In genomic region chr1:211675230-211676105, GRCh38 we compare ENCODE assay signal across 8 cellular contexts. TPM values are rescaled to one million over a fixed set of nuclear protein-coding genes. Genes with fewer than 3 reads are reported as not detected.
DNase-seq lines count a peak whose midpoint lies in the region; ATAC-seq, FAIRE-seq and TF ChIP-seq lines count a peak whose summit lies in the region.

Gene NEK2 (minus strand): TSS chr1:211675621. CDS start chr1:211675479, 142 bp downstream.

- DNase-seq in AG20443 (ENCODE audit: low spot score) (peak; percentile 95), NCI-H345 (lab: John Stamatoyannopoulos, UW) (peak; percentile 96), keratinocyte (ENCODE audit: low read depth, low spot score) (peak; percentile 68)
- peak; percentile 27 to 70 (median 52) for DNase-seq in activated CD4-positive, CD25-positive, alpha-beta regulatory T cell (lab: John Stamatoyannopoulos, UW)
- peak; percentile 58 to 77 for DNase-seq in central memory CD8-positive, alpha-beta T cell (ENCODE audit: low spot score in 2 of 2)
- peak; percentile 53 to 61 for DNase-seq in stimulated activated CD4-positive, alpha-beta T cell treated with anti-CD3 and anti-CD28 coated beads, Interleukin-15, amount 100 ng/mL, for 1 hour (ENCODE audit: low read depth in 1 of 2, low spot score in 1 of 2)

- no peaks in the 10 kb centered on the region for H3K9me3 ChIP-seq in keratinocyte (ENCODE audit: control insufficient read depth, low read depth, low read length)

- H3K27ac ChIP-seq in keratinocyte (ENCODE audit: control insufficient read depth, insufficient read depth, low read length), result peak within 1 kb of the TSS; percentile 53

- dilution Hi-C loops in keratinocyte (cut with MboI; ENCODE audit: extremely low pct_ligation_motif_present, low sequenced_read_pairs), result no loop called here

- peak within 1 kb of the TSS; percentile 70 for H3K9ac ChIP-seq in keratinocyte (ENCODE audit: control insufficient read depth, extremely low read depth, insufficient read depth, low read length)

- peaks cover 0 to 5% of the 10 kb centered on the region in 2 experiments for H3K36me3 ChIP-seq in keratinocyte (ENCODE audit: control insufficient read depth in 2 of 2, extremely low read depth in 1 of 2, insufficient read depth in 2 of 2, low read length in 2 of 2)

- H3K36me3 Mint-ChIP-seq in central memory CD8-positive, alpha-beta T cell (ENCODE audit: insufficient read depth), result peaks cover 7% of the 10 kb centered on the region

- peak within 1 kb of the TSS; percentile 47 to 88 (median 86) for H3K4me3 ChIP-seq in keratinocyte (ENCODE audit: control insufficient read depth in 2 of 3, extremely low read depth in 1 of 3, insufficient read depth in 2 of 3, low read depth in 1 of 3, low read length in 3 of 3)

- peak within 1 kb of the TSS; percentile 87 for H3K4me2 ChIP-seq in keratinocyte (ENCODE audit: control insufficient read depth, extremely low read depth, insufficient read depth, low read depth, low read length)

- H2AFZ ChIP-seq in keratinocyte (ENCODE audit: control insufficient read depth, low read length), result peak within 1 kb of the TSS; percentile 99

- H3K9me1 ChIP-seq in keratinocyte (ENCODE audit: control insufficient read depth, extremely low read depth, insufficient read depth, low read length), result no peaks in the 10 kb centered on the region

- TF ChIP-seq CTCF in keratinocyte (optimal IDR thresholded peaks at IDR 0.05 in 1 of 3, IDR thresholded peaks at IDR 0.05 in 1 of 3, conservative IDR thresholded peaks at IDR 0.05 in 1 of 3; ENCODE audit: extremely low read depth in 1 of 3, insufficient read depth in 2 of 3, low read length in 3 of 3), result no peak

- peaks cover 13% of the 10 kb centered on the region for H3K4me1 ChIP-seq in keratinocyte (ENCODE audit: control insufficient read depth, extremely low read depth, insufficient read depth, low read length)

- peak within 1 kb of the TSS; percentile 89 for H3K4me3 Mint-ChIP-seq in central memory CD8-positive, alpha-beta T cell

- no peaks in the 10 kb centered on the region for H3K9me3 Mint-ChIP-seq in central memory CD8-positive, alpha-beta T cell

- peak within 1 kb of the TSS; percentile 84 for H3K27ac Mint-ChIP-seq in central memory CD8-positive, alpha-beta T cell (ENCODE audit: low read depth)

- H3K27me3 ChIP-seq in keratinocyte (ENCODE audit: control insufficient read depth, extremely low read depth, insufficient read depth, low read length), result no peaks in the 10 kb centered on the region

- H3K79me2 ChIP-seq in keratinocyte (ENCODE audit: control insufficient read depth, insufficient read depth, low read length), result peaks cover 6% of the 10 kb centered on the region

- peak; percentile 63 for FAIRE-seq in keratinocyte (lab: Jason Lieb, UNC)

- ATAC-seq in GM19025 (IDR thresholded peaks at IDR 0.05; ENCODE audit: low read depth, unreplicated experiment) (peak; percentile 99), HG03280 (IDR thresholded peaks at IDR 0.05; ENCODE audit: unreplicated experiment) (peak; percentile 92)
- ATAC-seq in central memory CD8-positive, alpha-beta T cell (replicated peaks; ENCODE audit: extremely low read depth, poor library complexity, severe bottlenecking), result peak; percentile 93

- H3K4me1 Mint-ChIP-seq in central memory CD8-positive, alpha-beta T cell, result peaks cover 11% of the 10 kb centered on the region

- no peaks in the 10 kb centered on the region for H3K27me3 Mint-ChIP-seq in central memory CD8-positive, alpha-beta T cell

- H4K20me1 ChIP-seq in keratinocyte (ENCODE audit: control insufficient read depth, extremely low read depth, insufficient read depth, low read length), result no peaks in the 10 kb centered on the region

RNA-seq across cellular contexts. Expression of gene NEK2, which starts in this region (rescaled TPM):
- 0.99 to 10.8 TPM (median 7.0 TPM) in 3 replicates for polyA plus RNA-seq in keratinocyte
- not detected for polyA plus RNA-seq in keratinocyte (2011; ENCODE audit: low read depth)
- 2.1 and 3.3 TPM in 2 replicates for polyA plus RNA-seq in keratinocyte (2011; cell fraction: cytosol; rRNA removed)
- 1.1 and 1.5 TPM in 2 replicates for polyA plus RNA-seq in keratinocyte (2011; cell fraction: nucleus; rRNA removed)
- polyA plus RNA-seq in keratinocyte (2012; ENCODE audit: low replicate concordance), result 6.2 TPM in 1 of 2 replicates, not detected in the other
- 1.5 to 9.0 TPM (median 2.5 TPM) in 3 replicates for polyA minus RNA-seq in keratinocyte
- polyA minus RNA-seq in keratinocyte (2011; cell fraction: cytosol; rRNA and poly(A)+ RNA removed), result 4.8 TPM
- 0.53 and 2.4 TPM in 2 replicates for polyA minus RNA-seq in keratinocyte (2011; cell fraction: nucleus; rRNA and poly(A)+ RNA removed)

Comparison
In these comparisons a context has a peak if more than half of its experiments do, and no peak if none do; other contexts are left out.
1. Peak in every context shown above with its lines: DNase-seq, ATAC-seq, H3K4me3 ChIP-seq and H3K27ac ChIP-seq.